9 cellular contexts compared by ENCODE assay signal in genomic region chr6:113697642-113698410, GRCh38.
A peak's percentile ranks its signal among the peaks of the same experiment; 100 is the strongest.
DNase-seq lines count a peak whose midpoint lies in the region; ATAC-seq and TF ChIP-seq lines count a peak whose summit lies in the region.
"Had no signal": no experiment of that assay in that cellular context is flagged by ENCODE, and none has a peak within 500 bp of the region (broad histone marks: within the 10 kb centered on the region; RNA-seq: fewer than 3 reads in every experiment).

No MANE protein-coding gene starts in this region.

- peaks cover 47% of the 10 kb centered on the region for H3K4me1 Mint-ChIP-seq in HFFc6 (ENCODE audit: low read depth)

- H3K27me3 Mint-ChIP-seq in HFFc6 (ENCODE audit: insufficient read depth): peaks cover 6% of the 10 kb centered on the region

- no peak overlapping the region for H3K27ac Mint-ChIP-seq in HFFc6

- H3K4me2 ChIP-seq in OCI-LY7 (ENCODE audit: low read length): no peak overlapping the region

- no peaks in the 10 kb centered on the region for H3K79me2 ChIP-seq in OCI-LY7 (ENCODE audit: insufficient read depth, low read depth, low read length)

- no peaks in the 10 kb centered on the region for H3K27me3 ChIP-seq in BE2C
- H3K27me3 ChIP-seq in body of pancreas: no peaks in the 10 kb centered on the region

- peak; percentile 72 for DNase-seq in CD1c-positive myeloid dendritic cell (ENCODE audit: extremely low spot score)
- peak; percentile 85 for DNase-seq in HFFc6
- DNase-seq in OCI-LY7 (ENCODE audit: low spot score): no peak
- peak; percentile 93 for DNase-seq in fibroblast of mammary gland (ENCODE audit: low read depth)
- no peak for DNase-seq in NCI-H2196 (lab: John Stamatoyannopoulos, UW; ENCODE audit: unreplicated experiment)
- DNase-seq in BE2C: no peak
- no peak for DNase-seq in body of pancreas
- DNase-seq in NCI-H2029 (lab: John Stamatoyannopoulos, UW): no peak
- DNase-seq: activated CD4-positive, alpha-beta T cell treated with anti-CD3 and anti-CD28 coated beads, Interleukin-2, amount 50 U/mL, for 1 hour had no signal

- CTCF ChIA-PET in OCI-LY7 (lab: Charles Lee; ENCODE audit: unreplicated experiment): no interaction called here

- H3K9me3 Mint-ChIP-seq in HFFc6: no peaks in the 10 kb centered on the region

- POLR2A ChIA-PET in OCI-LY7 (lab: Charles Lee): no interaction called here

- no peaks in the 10 kb centered on the region for H3K9me2 ChIP-seq in OCI-LY7 (ENCODE audit: insufficient read depth, low read length)

- H2AFZ ChIP-seq in OCI-LY7 (ENCODE audit: low read length): peak overlapping the region; percentile 17; the same call in 1 of the 2 replicates

- TF ChIP-seq CTCF in HFFc6 (IDR thresholded peaks at IDR 0.05) (no peak), OCI-LY7 (conservative IDR thresholded peaks at IDR 0.05; ENCODE audit: low read length) (no peak), fibroblast of mammary gland (conservative IDR thresholded peaks at IDR 0.05; ENCODE audit: control insufficient read depth, insufficient read depth, low read depth, low read length) (no peak), BE2C (IDR thresholded peaks at IDR 0.05; ENCODE audit: low read depth, low read length) (no peak), body of pancreas (IDR thresholded peaks at IDR 0.05) (no peak)

- H3K9me3 ChIP-seq in OCI-LY7 (ENCODE audit: low read length) (no peaks in the 10 kb centered on the region), BE2C (no peaks in the 10 kb centered on the region), body of pancreas (no peaks in the 10 kb centered on the region)

- TF ChIP-seq POLR2A in body of pancreas (IDR thresholded peaks at IDR 0.05): no peak

- H3K4me3 ChIP-seq in OCI-LY7 (ENCODE audit: low read depth, low read length, poor library complexity, severe bottlenecking) (no peak overlapping the region), fibroblast of mammary gland (ENCODE audit: control insufficient read depth, low read depth, low read length) (no peak overlapping the region), BE2C (ENCODE audit: low read depth, low read length) (no peak overlapping the region), body of pancreas (no peak overlapping the region)

- no peak for ATAC-seq in body of pancreas

- H4K20me1 ChIP-seq in OCI-LY7 (ENCODE audit: insufficient read depth, low read length): no peaks in the 10 kb centered on the region

- H3K36me3 ChIP-seq in OCI-LY7 (ENCODE audit: insufficient read depth, low read length): no peaks in the 10 kb centered on the region
- H3K36me3 ChIP-seq in BE2C: no peaks in the 10 kb centered on the region
- no peaks in the 10 kb centered on the region for H3K36me3 ChIP-seq in body of pancreas (replicated peaks in 1 of 2; ENCODE audit: insufficient read depth in 1 of 2, low read depth in 2 of 2)

- H3K4me3 Mint-ChIP-seq in HFFc6: no peak overlapping the region

- no peaks in the 10 kb centered on the region for H3K36me3 Mint-ChIP-seq in HFFc6 (ENCODE audit: low read depth)

- WGBS in body of pancreas, 2 donors: 70 to 73% methylated on average over 4 of the region's 4 CpGs

- no TSS peak for BruUV-seq in OCI-LY7 (replicated peaks; lab: Mats Ljungman, UMichigan)

- H3K27ac ChIP-seq in OCI-LY7 (ENCODE audit: low read depth, low read length, poor library complexity, severe bottlenecking) (no peak overlapping the region), body of pancreas (peak overlapping the region in 1 of 4 donors; percentile 15)

- intact Hi-C loops in OCI-LY7 (cut with micrococcal nuclease; ENCODE audit: unreplicated experiment): no loop called here
- intact Hi-C loops in body of pancreas (cut with DNase I): no loop called here

- H3K4me1 ChIP-seq in OCI-LY7 (ENCODE audit: insufficient read depth, low read length, poor library complexity, severe bottlenecking) (no peaks in the 10 kb centered on the region), BE2C (no peaks in the 10 kb centered on the region), body of pancreas (peaks cover 72% of the 10 kb centered on the region)

Comparison
In these comparisons a context has a peak if more than half of its experiments do, and no peak if none do; other contexts are left out.
1. DNase-seq: peak in CD1c-positive myeloid dendritic cell (single experiment), HFFc6 (single experiment) and fibroblast of mammary gland (single experiment); none in OCI-LY7 (single experiment), NCI-H2196 (single experiment), BE2C (single experiment), body of pancreas (0 of 4) and NCI-H2029 (single experiment).